In genomic region chr12:34605955-34606748, GRCh38 we compare ENCODE assay signal across 16 cellular contexts.
DNase-seq lines count a peak whose midpoint lies in the region; ATAC-seq and TF ChIP-seq lines count a peak whose summit lies in the region.
"Had no signal": no experiment of that assay in that cellular context is flagged by ENCODE, and none has a peak within 500 bp of the region (broad histone marks: within the 10 kb centered on the region; RNA-seq: fewer than 3 reads in every experiment).

No MANE protein-coding gene starts in this region.

- H3K4me1 ChIP-seq in osteoblast (ENCODE audit: insufficient read depth, low read length) (no peaks in the 10 kb centered on the region), neural progenitor cell (no peaks in the 10 kb centered on the region)

- no peak for ATAC-seq in left cardiac atrium

- H3K9me3 Mint-ChIP-seq in chondrocyte (ENCODE audit: low read depth): peaks cover 48% of the 10 kb centered on the region
- H3K9me3 Mint-ChIP-seq in neural progenitor cell: peaks cover 55% of the 10 kb centered on the region

- H3K36me3 Mint-ChIP-seq in chondrocyte (ENCODE audit: low read depth) (no peaks in the 10 kb centered on the region), neural progenitor cell (no peaks in the 10 kb centered on the region)

- H3K4me3 ChIP-seq in osteoblast (ENCODE audit: insufficient read depth, low read length): no peak overlapping the region
- H3K4me3 ChIP-seq in neural progenitor cell: no peak overlapping the region
- H3K4me3 ChIP-seq: PC-9 had no signal

- H3K27me3 Mint-ChIP-seq in chondrocyte (ENCODE audit: low read depth) (no peaks in the 10 kb centered on the region), neural progenitor cell (ENCODE audit: insufficient read depth, low read depth) (peaks cover 2% of the 10 kb centered on the region)
- H3K27me3 Mint-ChIP-seq: B cell; CD4-positive, alpha-beta T cell had no signal

- H3K36me3 ChIP-seq in osteoblast (ENCODE audit: insufficient read depth, low read length) (no peaks in the 10 kb centered on the region), neural progenitor cell (no peaks in the 10 kb centered on the region)

- H2AFZ ChIP-seq in osteoblast (ENCODE audit: low read length): no peak overlapping the region
- no peak overlapping the region for H2AFZ ChIP-seq in neural progenitor cell (replicated peaks)
- H2AFZ ChIP-seq: PC-9 had no signal

- no peaks in the 10 kb centered on the region for H3F3A ChIP-seq in neural progenitor cell (ENCODE audit: low read depth)

- H3K4me3 Mint-ChIP-seq in chondrocyte (ENCODE audit: unreplicated experiment) (no peak overlapping the region), neural progenitor cell (no peak overlapping the region)
- H3K4me3 Mint-ChIP-seq: B cell; CD4-positive, alpha-beta T cell; HFFc6 had no signal

- DNase-seq in cardiac septum (ENCODE audit: low spot score): peak; percentile 49
- no peak for DNase-seq in left cardiac atrium
- peak; percentile 62 for DNase-seq in chondrocyte (ENCODE audit: low spot score)
- DNase-seq in osteoblast (ENCODE audit: insufficient read length, low spot score, missing footprints): peak; percentile 58
- no peak for DNase-seq in NCI-H526 treated with DMSO at 0.1 percent for 48 hours (lab: John Stamatoyannopoulos, UW)
- no peak for DNase-seq in occipital lobe (lab: John Stamatoyannopoulos, UW)
- no peak for DNase-seq in neural progenitor cell (ENCODE audit: low spot score)
- DNase-seq: CD4-positive, alpha-beta T cell; DND-41; GDM1; HFFc6; KG1; NCI-H1048; NCI-H345; PC-9 had no signal

- no peaks in the 10 kb centered on the region for H3K79me2 ChIP-seq in osteoblast (ENCODE audit: insufficient read depth, low read length)
- H3K79me2 ChIP-seq in neural progenitor cell (ENCODE audit: low read depth): no peaks in the 10 kb centered on the region

- H4K20me1 ChIP-seq in osteoblast (ENCODE audit: insufficient read depth, low read length): no peaks in the 10 kb centered on the region
- H4K20me1 ChIP-seq in neural progenitor cell (ENCODE audit: low read depth): no peaks in the 10 kb centered on the region

- H3K9me3 ChIP-seq in osteoblast (ENCODE audit: low read depth, low read length) (no peaks in the 10 kb centered on the region), neural progenitor cell (ENCODE audit: low read depth) (peaks cover 7% of the 10 kb centered on the region)

- H3K27me3 ChIP-seq in osteoblast (ENCODE audit: insufficient read depth, low read length) (no peaks in the 10 kb centered on the region), neural progenitor cell (no peaks in the 10 kb centered on the region)

- H3K27ac Mint-ChIP-seq in chondrocyte (ENCODE audit: unreplicated experiment) (no peak overlapping the region), neural progenitor cell (no peak overlapping the region)
- H3K27ac Mint-ChIP-seq: B cell; CD4-positive, alpha-beta T cell; HFFc6 had no signal

- TF ChIP-seq CTCF in chondrocyte (IDR thresholded peaks at IDR 0.05): no peak
- TF ChIP-seq CTCF in osteoblast (IDR thresholded peaks at IDR 0.05; ENCODE audit: extremely low read depth, low read depth, low read length): no peak
- no peak for TF ChIP-seq CTCF in neural progenitor cell (IDR thresholded peaks at IDR 0.05)

- H3K4me2 ChIP-seq in osteoblast (ENCODE audit: insufficient read depth, low read length): no peak overlapping the region
- H3K4me2 ChIP-seq in neural progenitor cell: no peak overlapping the region
- H3K4me2 ChIP-seq: PC-9 had no signal

- no peak overlapping the region for H3K9ac ChIP-seq in neural progenitor cell

- H3K4me1 Mint-ChIP-seq in chondrocyte (ENCODE audit: low read depth) (no peaks in the 10 kb centered on the region), neural progenitor cell (no peaks in the 10 kb centered on the region)
- H3K4me1 Mint-ChIP-seq: B cell had no signal

- intact Hi-C loops in cardiac septum (cut with DNase I) (no loop called here), left cardiac atrium (cut with DNase I) (no loop called here)

- H3K27ac ChIP-seq in osteoblast (ENCODE audit: low read depth, low read length) (no peak overlapping the region), neural progenitor cell (no peak overlapping the region)
- H3K27ac ChIP-seq: PC-9 had no signal

Comparison
In these comparisons a context has a peak if more than half of its experiments do, and no peak if none do; other contexts are left out.
1. DNase-seq: peak in cardiac septum (single experiment), chondrocyte (single experiment) and osteoblast (single experiment); none in left cardiac atrium (single experiment), NCI-H526 treated with DMSO at 0.1 percent for 48 hours (single experiment), occipital lobe (single experiment) and neural progenitor cell (single experiment).